In the genomic region with DNA sequence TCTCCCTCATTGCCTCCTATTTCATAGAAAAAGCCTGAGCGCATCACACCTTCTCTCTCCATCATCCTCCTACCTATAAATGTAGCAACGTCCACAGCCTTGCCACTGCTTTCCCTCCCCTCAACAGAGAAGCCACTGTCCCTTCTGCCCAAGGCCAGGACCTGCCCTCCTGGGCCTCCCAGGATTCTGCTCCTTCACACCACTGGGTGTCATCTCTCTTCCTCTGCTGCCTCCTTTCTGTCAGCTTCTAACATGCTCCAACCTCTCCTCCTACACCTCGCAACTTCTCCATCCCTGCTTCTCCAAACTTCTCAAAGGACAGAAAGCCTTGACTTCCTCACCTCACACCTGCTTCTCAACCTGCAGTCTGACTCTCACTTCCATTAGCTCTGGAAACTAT, we compare ENCODE assay signal across 1 cellular context.
TF ChIP-seq lines count a peak whose summit lies in the region.

No MANE protein-coding gene starts in this region.

TF ChIP-seq in A549, 52 proteins besides CTCF, POLR2A, EP300 and RAD21 (continued from another document):
- TF ChIP-seq TP53 (CRISPR knock-in tag; IDR thresholded peaks at IDR 0.05) (no peak), ELK1 (IDR thresholded peaks at IDR 0.05; ENCODE audit: low read depth, low read length) (no peak), ZC3H11A (IDR thresholded peaks at IDR 0.05) (no peak), E2F6 (IDR thresholded peaks at IDR 0.05; ENCODE audit: borderline replicate concordance, low read depth) (no peak), RNF2 (IDR thresholded peaks at IDR 0.05; ENCODE audit: borderline replicate concordance, low read depth) (no peak), BHLHE40 (IDR thresholded peaks at IDR 0.05; ENCODE audit: low read depth, low read length) (no peak), HDAC2 (IDR thresholded peaks at IDR 0.05) (no peak)
- TF ChIP-seq, protein P1, sequence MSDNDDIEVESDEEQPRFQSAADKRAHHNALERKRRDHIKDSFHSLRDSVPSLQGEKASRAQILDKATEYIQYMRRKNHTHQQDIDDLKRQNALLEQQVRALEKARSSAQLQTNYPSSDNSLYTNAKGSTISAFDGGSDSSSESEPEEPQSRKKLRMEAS (IDR thresholded peaks at IDR 0.05), result no peak
